8 cellular contexts compared by ENCODE assay signal in the genomic region with DNA sequence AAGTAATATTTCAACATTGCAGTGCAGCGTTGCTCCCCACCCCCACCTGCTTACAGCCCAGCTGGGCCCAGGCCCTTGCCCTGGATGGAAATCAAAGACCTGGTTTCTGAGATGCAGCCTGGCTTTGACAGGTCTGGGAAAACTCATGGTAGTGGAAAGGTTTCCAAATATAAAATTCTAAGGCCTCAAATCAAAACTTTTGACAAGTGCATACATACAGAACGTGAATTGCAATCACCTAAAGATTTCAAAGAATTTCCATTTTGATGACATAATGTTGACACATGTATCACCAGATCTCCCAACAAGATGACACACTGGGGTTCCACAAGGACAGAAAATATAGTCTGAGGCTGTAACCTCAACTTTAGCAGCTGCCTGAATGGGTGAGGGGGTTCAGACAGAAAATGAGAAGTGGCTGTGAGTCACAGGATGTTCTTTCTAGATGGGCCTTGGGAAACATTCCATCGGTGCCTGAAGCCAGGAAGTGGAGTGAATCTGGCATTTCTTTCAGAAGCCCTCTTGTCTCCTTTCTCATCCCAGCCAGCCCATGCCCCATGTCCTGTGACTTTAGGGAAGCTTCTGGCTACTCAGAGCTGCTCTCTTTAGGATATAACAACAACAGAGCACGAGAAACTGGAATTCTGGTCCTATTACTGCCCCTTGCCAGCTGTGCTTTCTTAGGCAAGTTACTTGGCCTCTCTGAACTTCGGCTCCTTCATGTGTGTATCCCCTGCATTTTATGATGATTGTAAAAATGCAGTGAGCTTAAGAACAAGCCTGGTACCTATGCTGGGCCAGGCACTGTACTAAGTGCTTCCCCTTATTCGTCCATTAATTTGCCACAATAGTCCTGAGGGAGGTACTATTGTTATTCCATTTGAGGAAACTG. TPM values are rescaled to one million over a fixed set of nuclear protein-coding genes. Genes with fewer than 3 reads are reported as not detected.
A peak's percentile ranks its signal among the peaks of the same experiment; 100 is the strongest.
DNase-seq lines count a peak whose midpoint lies in the region; ATAC-seq and TF ChIP-seq lines count a peak whose summit lies in the region.

No MANE protein-coding gene starts in this region.

- no peaks in the 10 kb centered on the region for H3K9me3 ChIP-seq in T-helper 17 cell (ENCODE audit: control insufficient read depth, low read length, poor library complexity, severe bottlenecking)

- peaks cover 18% of the 10 kb centered on the region for H3K27me3 Mint-ChIP-seq in GM23338 (ENCODE audit: insufficient read depth, low read depth, poor library complexity)
- H3K27me3 Mint-ChIP-seq in T-helper 17 cell: no peaks in the 10 kb centered on the region

- H3F3A ChIP-seq in GM23338 (replicated peaks; ENCODE audit: low read depth): no peaks in the 10 kb centered on the region

- no peaks in the 10 kb centered on the region for H3K79me2 ChIP-seq in GM23338 (replicated peaks; ENCODE audit: insufficient read depth)

- H3K27ac Mint-ChIP-seq in GM23338 (no peak overlapping the region), T-helper 17 cell (no peak overlapping the region)

- H3K27ac ChIP-seq in GM23338 (ENCODE audit: low read depth): no peak overlapping the region

- DNase-seq in GM23338 (ENCODE audit: low spot score) (peak; percentile 13), T-helper 17 cell (no peak), left cardiac atrium (no peak), skeletal muscle cell (ENCODE audit: low read depth) (peak; percentile 92), NCI-H1092 (lab: John Stamatoyannopoulos, UW) (no peak), NCI-H146 (lab: John Stamatoyannopoulos, UW) (no peak)

- H3K36me3 ChIP-seq in GM23338 (ENCODE audit: insufficient read depth): no peaks in the 10 kb centered on the region

- intact Hi-C loops in left cardiac atrium (cut with DNase I): no loop called here

- H3K27me3 ChIP-seq in GM23338 (ENCODE audit: insufficient read depth): no peaks in the 10 kb centered on the region

- H2AFZ ChIP-seq in GM23338: no peak overlapping the region

- H3K4me1 ChIP-seq in GM23338 (ENCODE audit: insufficient read depth): peaks cover 21% of the 10 kb centered on the region

- H3K9me3 Mint-ChIP-seq in GM23338: peaks cover 11% of the 10 kb centered on the region; the same call in 2 of the 3 replicates

- no peak for ATAC-seq in GM23338
- peak; percentile 16 for ATAC-seq in T-helper 17 cell
- ATAC-seq in left cardiac atrium: peak; percentile 28 to 57
- no peak for ATAC-seq in HG03460 (IDR thresholded peaks at IDR 0.05; ENCODE audit: unreplicated experiment)
- no peak for ATAC-seq in HG03442 (IDR thresholded peaks at IDR 0.05; ENCODE audit: unreplicated experiment)

- no peak overlapping the region for H3K4me3 ChIP-seq in GM23338
- H3K4me3 ChIP-seq in skeletal muscle cell (ENCODE audit: low read depth, low read length): no peak overlapping the region

- H3K4me1 Mint-ChIP-seq in GM23338 (peaks cover 35% of the 10 kb centered on the region), T-helper 17 cell (no peaks in the 10 kb centered on the region)

- TF ChIP-seq CTCF in GM23338 (conservative IDR thresholded peaks at IDR 0.05; ENCODE audit: low read depth in 2 of 2): no peak

- H3K36me3 Mint-ChIP-seq in GM23338 (ENCODE audit: low read depth) (peaks cover 60% of the 10 kb centered on the region), T-helper 17 cell (ENCODE audit: low read depth) (peaks cover 9% of the 10 kb centered on the region)

- H4K20me1 ChIP-seq in GM23338 (replicated peaks; ENCODE audit: insufficient read depth): peaks cover 3% of the 10 kb centered on the region; the same call in 1 of the 2 replicates

- H3K4me3 Mint-ChIP-seq in GM23338 (no peak overlapping the region), T-helper 17 cell (no peak overlapping the region)

- no peaks in the 10 kb centered on the region for H3K9me2 ChIP-seq in GM23338 (ENCODE audit: insufficient read depth)

- no peak overlapping the region; the same call in 1 of the 2 replicates for H3K4me2 ChIP-seq in GM23338

TF ChIP-seq in GM23338, 12 proteins besides CTCF, POLR2A, EP300 and RAD21 (continues in another document):
- TF ChIP-seq CREB1 (CRISPR knock-in tag; IDR thresholded peaks at IDR 0.05; ENCODE audit: low read depth) (no peak), EZH2phosphoT487 (IDR thresholded peaks at IDR 0.05; ENCODE audit: unreplicated experiment) (no peak), ZNF331 (CRISPR knock-in tag; IDR thresholded peaks at IDR 0.05; ENCODE audit: low read depth) (no peak), STAT1 (IDR thresholded peaks at IDR 0.05; ENCODE audit: unreplicated experiment) (no peak), ZNF114 (CRISPR knock-in tag; IDR thresholded peaks at IDR 0.05) (no peak), JUNB (IDR thresholded peaks at IDR 0.05; ENCODE audit: unreplicated experiment) (no peak), NANOG (IDR thresholded peaks at IDR 0.05; ENCODE audit: borderline replicate concordance) (no peak), POLR2AphosphoS5 (IDR thresholded peaks at IDR 0.05; ENCODE audit: low read depth) (no peak), EZH2 (IDR thresholded peaks at IDR 0.05; ENCODE audit: low read depth, unreplicated experiment) (no peak)
- TF ChIP-seq, protein P1, sequence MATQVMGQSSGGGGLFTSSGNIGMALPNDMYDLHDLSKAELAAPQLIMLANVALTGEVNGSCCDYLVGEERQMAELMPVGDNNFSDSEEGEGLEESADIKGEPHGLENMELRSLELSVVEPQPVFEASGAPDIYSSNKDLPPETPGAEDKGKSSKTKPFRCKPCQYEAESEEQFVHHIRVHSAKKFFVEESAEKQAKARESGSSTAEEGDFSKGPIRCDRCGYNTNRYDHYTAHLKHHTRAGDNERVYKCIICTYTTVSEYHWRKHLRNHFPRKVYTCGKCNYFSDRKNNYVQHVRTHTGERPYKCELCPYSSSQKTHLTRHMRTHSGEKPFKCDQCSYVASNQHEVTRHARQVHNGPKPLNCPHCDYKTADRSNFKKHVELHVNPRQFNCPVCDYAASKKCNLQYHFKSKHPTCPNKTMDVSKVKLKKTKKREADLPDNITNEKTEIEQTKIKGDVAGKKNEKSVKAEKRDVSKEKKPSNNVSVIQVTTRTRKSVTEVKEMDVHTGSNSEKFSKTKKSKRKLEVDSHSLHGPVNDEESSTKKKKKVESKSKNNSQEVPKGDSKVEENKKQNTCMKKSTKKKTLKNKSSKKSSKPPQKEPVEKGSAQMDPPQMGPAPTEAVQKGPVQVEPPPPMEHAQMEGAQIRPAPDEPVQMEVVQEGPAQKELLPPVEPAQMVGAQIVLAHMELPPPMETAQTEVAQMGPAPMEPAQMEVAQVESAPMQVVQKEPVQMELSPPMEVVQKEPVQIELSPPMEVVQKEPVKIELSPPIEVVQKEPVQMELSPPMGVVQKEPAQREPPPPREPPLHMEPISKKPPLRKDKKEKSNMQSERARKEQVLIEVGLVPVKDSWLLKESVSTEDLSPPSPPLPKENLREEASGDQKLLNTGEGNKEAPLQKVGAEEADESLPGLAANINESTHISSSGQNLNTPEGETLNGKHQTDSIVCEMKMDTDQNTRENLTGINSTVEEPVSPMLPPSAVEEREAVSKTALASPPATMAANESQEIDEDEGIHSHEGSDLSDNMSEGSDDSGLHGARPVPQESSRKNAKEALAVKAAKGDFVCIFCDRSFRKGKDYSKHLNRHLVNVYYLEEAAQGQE (IDR thresholded peaks at IDR 0.05; ENCODE audit: unreplicated experiment): no peak
- TF ChIP-seq, protein P2, sequence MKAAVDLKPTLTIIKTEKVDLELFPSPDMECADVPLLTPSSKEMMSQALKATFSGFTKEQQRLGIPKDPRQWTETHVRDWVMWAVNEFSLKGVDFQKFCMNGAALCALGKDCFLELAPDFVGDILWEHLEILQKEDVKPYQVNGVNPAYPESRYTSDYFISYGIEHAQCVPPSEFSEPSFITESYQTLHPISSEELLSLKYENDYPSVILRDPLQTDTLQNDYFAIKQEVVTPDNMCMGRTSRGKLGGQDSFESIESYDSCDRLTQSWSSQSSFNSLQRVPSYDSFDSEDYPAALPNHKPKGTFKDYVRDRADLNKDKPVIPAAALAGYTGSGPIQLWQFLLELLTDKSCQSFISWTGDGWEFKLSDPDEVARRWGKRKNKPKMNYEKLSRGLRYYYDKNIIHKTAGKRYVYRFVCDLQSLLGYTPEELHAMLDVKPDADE (IDR thresholded peaks at IDR 0.05): no peak

RNA-seq across cellular contexts. Expression of a gene that starts 54.8 kb away (rescaled TPM):
- total RNA-seq in GM23338 (2014; rRNA removed; shearing (Covaris generic)): 2.8 and 2.9 TPM in 2 replicates
- polyA plus RNA-seq in GM23338 (2016; fragmentation: Nextera tagmentation; extraction: Ambion mirVana): 1.1 and 1.4 TPM in 2 replicates
- total RNA-seq in T-helper 17 cell (10 to 100 TPM; 16.0 to 18.9 TPM), left cardiac atrium (10 to 100 TPM in 1 of 2 donors, 1 to 10 TPM in 1; 8.3 to 19.8 TPM)

Comparison
In these comparisons a context has a peak if more than half of its experiments do, and no peak if none do; other contexts are left out.
1. ATAC-seq: peak in T-helper 17 cell (single experiment) and left cardiac atrium (2 of 2); none in GM23338 (single experiment), HG03460 (single experiment) and HG03442 (single experiment).
2. DNase-seq: peak in GM23338 (single experiment) and skeletal muscle cell (single experiment); none in T-helper 17 cell (0 of 3), left cardiac atrium (single experiment), NCI-H1092 (single experiment) and NCI-H146 (single experiment).